In genomic region chr13:46296920-46297319, GRCh38 we compare ENCODE assay signal across 9 cellular contexts.
A peak's percentile ranks its signal among the peaks of the same experiment; 100 is the strongest.
DNase-seq lines count a peak whose midpoint lies in the region; ATAC-seq and TF ChIP-seq lines count a peak whose summit lies in the region.
"Had no signal": no experiment of that assay in that cellular context is flagged by ENCODE, and none has a peak within 500 bp of the region (broad histone marks: within the 10 kb centered on the region; RNA-seq: fewer than 3 reads in every experiment).

No MANE protein-coding gene starts in this region.

- ATAC-seq in HCT116 (no peak), gastrocnemius medialis (no peak), GM18517 (IDR thresholded peaks at IDR 0.05; ENCODE audit: unreplicated experiment) (no peak)

- H3K4me1 Mint-ChIP-seq in activated naive CD8-positive, alpha-beta T cell treated with anti-CD3 and anti-CD28 coated beads for 36 hours: peaks cover 49% of the 10 kb centered on the region

- CTCF ChIA-PET in HCT116 (lab: Charles Lee): interaction anchor here (1.3 kb wide), 1 partner anchor 24 kb away, joined by 4 read pairs; no protein-coding TSS in a partner anchor

- DNase-seq in A172 (ENCODE audit: low spot score) (peak; percentile 56), HCT116 (ENCODE audit: low read depth, low spot score) (peak; percentile 19), iris pigment epithelial cell (ENCODE audit: low read depth) (peak; percentile 66), gastrocnemius medialis (no peak), DMS153 (lab: John Stamatoyannopoulos, UW) (no peak), caudate nucleus (lab: John Stamatoyannopoulos, UW) (no peak)
- no peak for DNase-seq in activated naive CD8-positive, alpha-beta T cell treated with anti-CD3 and anti-CD28 coated beads for 36 hours
- DNase-seq: retina had no signal

- intact Hi-C loops in HCT116 (cut with micrococcal nuclease): no loop called here
- intact Hi-C loops in gastrocnemius medialis (cut with DNase I; ENCODE audit: low total_unique reads): no loop called here

- TF ChIP-seq POLR2A in HCT116 (IDR thresholded peaks at IDR 0.05; ENCODE audit: borderline replicate concordance, extremely low read depth, insufficient read depth, insufficient read length) (no peak), gastrocnemius medialis (IDR thresholded peaks at IDR 0.05) (no peak)

- no peaks in the 10 kb centered on the region for H3K79me2 ChIP-seq in HCT116 (ENCODE audit: insufficient read depth, low read length)

- no peaks in the 10 kb centered on the region for H3K27me3 Mint-ChIP-seq in activated naive CD8-positive, alpha-beta T cell treated with anti-CD3 and anti-CD28 coated beads for 36 hours

- peak overlapping the region; percentile 44 for H2AFZ ChIP-seq in HCT116 (ENCODE audit: low read depth, low read length, poor library complexity, severe bottlenecking)

- no peak overlapping the region for H3K4me3 Mint-ChIP-seq in activated naive CD8-positive, alpha-beta T cell treated with anti-CD3 and anti-CD28 coated beads for 36 hours

- no TSS peak for BruUV-seq in HCT116 (replicated peaks; lab: Mats Ljungman, UMichigan)

- H3K4me3 ChIP-seq in HCT116 (replicated peaks in 1 of 2; ENCODE audit: low read depth in 1 of 2, low read length in 2 of 2) (no peak overlapping the region), gastrocnemius medialis (no peak overlapping the region)

- peaks cover 22% of the 10 kb centered on the region for H3K9me3 Mint-ChIP-seq in activated naive CD8-positive, alpha-beta T cell treated with anti-CD3 and anti-CD28 coated beads for 36 hours

- no peak for TF ChIP-seq RAD21 in HCT116 (IDR thresholded peaks at IDR 0.05; ENCODE audit: low read depth)

- H3K9ac ChIP-seq in HCT116 (ENCODE audit: low read length): no peak overlapping the region

- H3K4me1 ChIP-seq in HCT116 (ENCODE audit: control insufficient read depth in 1 of 2, insufficient read depth in 2 of 2, low read length in 2 of 2): peaks cover 0 to 6% of the 10 kb centered on the region in 2 experiments; a peak in 2 of 4 replicates
- H3K4me1 ChIP-seq in gastrocnemius medialis: no peaks in the 10 kb centered on the region

- H3K27me3 ChIP-seq in HCT116 (ENCODE audit: insufficient read depth, low read length): no peaks in the 10 kb centered on the region
- H3K27me3 ChIP-seq in gastrocnemius medialis: no peaks in the 10 kb centered on the region

- H3K36me3 ChIP-seq in HCT116 (ENCODE audit: control insufficient read depth in 1 of 2, insufficient read depth in 2 of 2, low read length in 2 of 2): no peaks in the 10 kb centered on the region
- no peaks in the 10 kb centered on the region for H3K36me3 ChIP-seq in gastrocnemius medialis

- H3K27ac ChIP-seq in HCT116 (ENCODE audit: low read depth, low read length) (no peak overlapping the region), gastrocnemius medialis (no peak overlapping the region), caudate nucleus (ENCODE audit: low read depth, low read length) (no peak overlapping the region)

- TF ChIP-seq CTCF in HCT116 (IDR thresholded peaks at IDR 0.05 in 2 of 3, conservative IDR thresholded peaks at IDR 0.05 in 1 of 3; ENCODE audit: borderline replicate concordance in 1 of 3, insufficient read depth in 1 of 3, low read depth in 2 of 3, low read length in 2 of 3) (no peak), gastrocnemius medialis (IDR thresholded peaks at IDR 0.05 in 4 of 5, conservative IDR thresholded peaks at IDR 0.05 in 1 of 5) (no peak)

- RAD21 ChIA-PET in HCT116 (lab: Charles Lee; ENCODE audit: low non-redundant PET in 1 of 2, low total read pairs in 2 of 2, uncharacterized antibody in 2 of 2, unreplicated experiment in 2 of 2): no interaction called here

- H3K9me3 ChIP-seq in HCT116 (ENCODE audit: control insufficient read depth in 1 of 2, insufficient read depth in 1 of 2, low read depth in 1 of 2, low read length in 2 of 2) (no peaks in the 10 kb centered on the region), gastrocnemius medialis (no peaks in the 10 kb centered on the region)

- H3K27ac Mint-ChIP-seq in activated naive CD8-positive, alpha-beta T cell treated with anti-CD3 and anti-CD28 coated beads for 36 hours: peak overlapping the region; percentile 98

- POLR2A ChIA-PET in HCT116 (lab: Charles Lee): no interaction called here

- no peak overlapping the region for H3K4me2 ChIP-seq in HCT116 (ENCODE audit: low read length)

- no peaks in the 10 kb centered on the region for H3K9me2 ChIP-seq in HCT116 (ENCODE audit: insufficient read depth)

- peaks cover 29% of the 10 kb centered on the region for H3K36me3 Mint-ChIP-seq in activated naive CD8-positive, alpha-beta T cell treated with anti-CD3 and anti-CD28 coated beads for 36 hours

- H4K20me1 ChIP-seq in HCT116 (ENCODE audit: insufficient read depth): no peaks in the 10 kb centered on the region

- in situ Hi-C loops in gastrocnemius medialis (cut with MboI; ENCODE audit: low sequenced_read_pairs in 4 of 4): no loop called here

TF ChIP-seq in HCT116, 20 proteins besides CTCF, POLR2A, EP300 and RAD21:
- TF ChIP-seq CEBPB (IDR thresholded peaks at IDR 0.05; ENCODE audit: low read depth) (peak; percentile 39; the same call in 1 of the 2 replicates), MAX (IDR thresholded peaks at IDR 0.05) (no peak)
TF ChIP-seq in HCT116: peak in this region for 1.

Comparison
In these comparisons a context has a peak if more than half of its experiments do, and no peak if none do; other contexts are left out.
1. DNase-seq: peak in A172 (single experiment), HCT116 (single experiment) and iris pigment epithelial cell (single experiment); none in activated naive CD8-positive, alpha-beta T cell treated with anti-CD3 and anti-CD28 coated beads for 36 hours (single experiment), gastrocnemius medialis (0 of 2), DMS153 (single experiment) and caudate nucleus (0 of 61).